ENCODE assay signal across 1 cellular context in genomic region chr11:95791385-95792033, GRCh38.
TF ChIP-seq lines count a peak whose summit lies in the region.

No MANE protein-coding gene starts in this region.

TF ChIP-seq in SK-N-SH, 30 proteins besides CTCF, POLR2A, EP300 and RAD21 (continued from another document):
- TF ChIP-seq PBX3 (IDR thresholded peaks at IDR 0.05), result no peak
- no peak for TF ChIP-seq NRF1 (IDR thresholded peaks at IDR 0.05; ENCODE audit: low read depth, low read length)
- TF ChIP-seq CHD2 (IDR thresholded peaks at IDR 0.05; ENCODE audit: low read length, partially characterized antibody), result no peak
- no peak for TF ChIP-seq RCOR1 (IDR thresholded peaks at IDR 0.05; ENCODE audit: low read length)
- TF ChIP-seq SMC3 (IDR thresholded peaks at IDR 0.05; ENCODE audit: low read depth, low read length), result no peak
